ENCODE assay signal across 8 cellular contexts in genomic region chr22:38172489-38173155, GRCh38. TPM values are rescaled to one million over a fixed set of nuclear protein-coding genes. Genes with fewer than 3 reads are reported as not detected.
DNase-seq lines count a peak whose midpoint lies in the region; ATAC-seq, FAIRE-seq and TF ChIP-seq lines count a peak whose summit lies in the region.

No MANE protein-coding gene starts in this region.

- H3K9me3 ChIP-seq in kidney (ENCODE audit: control insufficient read depth in 1 of 2, low read length in 2 of 2) (no peaks in the 10 kb centered on the region), neural progenitor cell (ENCODE audit: low read depth) (no peaks in the 10 kb centered on the region)

- H3K36me3 ChIP-seq in kidney (ENCODE audit: control insufficient read depth in 1 of 2, insufficient read depth in 2 of 2, low read length in 2 of 2), result peaks cover 0 to 4% of the 10 kb centered on the region in 2 donors
- no peaks in the 10 kb centered on the region for H3K36me3 ChIP-seq in neural progenitor cell

- H3K4me1 ChIP-seq in kidney (ENCODE audit: control insufficient read depth in 1 of 2, insufficient read depth in 1 of 2, low read depth in 1 of 2, low read length in 2 of 2) (peaks cover 0 to 17% of the 10 kb centered on the region in 2 donors), neural progenitor cell (peaks cover 2% of the 10 kb centered on the region)

- H3K4me3 ChIP-seq in kidney (ENCODE audit: low read length in 2 of 2) (no peak overlapping the region), neural progenitor cell (no peak overlapping the region)

- peak in 1 of 2 donors; percentile 42 for ATAC-seq in activated naive CD4-positive, alpha-beta T cell treated with anti-CD3 and anti-CD28 coated beads, Interleukin-2, amount 50 U/mL, for 72 hours

- no peaks in the 10 kb centered on the region for H3K9me3 Mint-ChIP-seq in activated naive CD4-positive, alpha-beta T cell treated with anti-CD3 and anti-CD28 coated beads, Interleukin-2, amount 50 U/mL, for 72 hours
- no peaks in the 10 kb centered on the region for H3K9me3 Mint-ChIP-seq in neural progenitor cell

- H4K20me1 ChIP-seq in neural progenitor cell (ENCODE audit: low read depth), result no peaks in the 10 kb centered on the region

- H3K27ac ChIP-seq in kidney (ENCODE audit: low read depth in 2 of 2, low read length in 2 of 2) (peak overlapping the region in 1 of 2 donors; percentile 67), neural progenitor cell (no peak overlapping the region)

- peak overlapping the region; percentile 58 to 77 for H3K27ac Mint-ChIP-seq in activated naive CD4-positive, alpha-beta T cell treated with anti-CD3 and anti-CD28 coated beads, Interleukin-2, amount 50 U/mL, for 72 hours
- no peak overlapping the region for H3K27ac Mint-ChIP-seq in neural progenitor cell

- DNase-seq in NCI-H2029 treated with DMSO at 0.1 percent for 48 hours (lab: John Stamatoyannopoulos, UW) (peak; percentile 81), kidney (peak; percentile 84), superior temporal gyrus (ENCODE audit: extremely low spot score) (peak; percentile 67), neural progenitor cell (ENCODE audit: low spot score) (no peak), NCI-H1436 (lab: John Stamatoyannopoulos, UW) (no peak), GOT3 (lab: John Stamatoyannopoulos, UW) (no peak)
- peak in 1 of 2 donors; percentile 64 for DNase-seq in activated naive CD4-positive, alpha-beta T cell treated with anti-CD3 and anti-CD28 coated beads, Interleukin-2, amount 50 U/mL, for 72 hours (ENCODE audit: low spot score in 2 of 2)
- no peak for DNase-seq in activated CD4-positive, CD25-positive, alpha-beta regulatory T cell (lab: John Stamatoyannopoulos, UW)

- no peak overlapping the region for H2AFZ ChIP-seq in neural progenitor cell (replicated peaks)

- H3F3A ChIP-seq in neural progenitor cell (ENCODE audit: low read depth), result peaks cover 2% of the 10 kb centered on the region

- no peak for FAIRE-seq in kidney (lab: Jason Lieb, UNC)

- no peak overlapping the region for H3K4me2 ChIP-seq in neural progenitor cell

- intact Hi-C loops in kidney (cut with DNase I), result no loop called here

- peaks cover 9% of the 10 kb centered on the region for H3K27me3 Mint-ChIP-seq in neural progenitor cell (ENCODE audit: insufficient read depth, low read depth)

- H3K4me3 Mint-ChIP-seq in neural progenitor cell, result no peak overlapping the region

- peaks cover 38% of the 10 kb centered on the region for H3K4me1 Mint-ChIP-seq in neural progenitor cell

- no peak for TF ChIP-seq CTCF in kidney (IDR thresholded peaks at IDR 0.05; ENCODE audit: borderline replicate concordance, extremely low read depth, insufficient read depth)
- TF ChIP-seq CTCF in neural progenitor cell (IDR thresholded peaks at IDR 0.05), result no peak

- H3K27me3 ChIP-seq in neural progenitor cell, result no peaks in the 10 kb centered on the region

- no peak overlapping the region for H3K9ac ChIP-seq in kidney (ENCODE audit: low read length in 2 of 2)
- H3K9ac ChIP-seq in neural progenitor cell, result no peak overlapping the region

- H3K36me3 Mint-ChIP-seq in activated naive CD4-positive, alpha-beta T cell treated with anti-CD3 and anti-CD28 coated beads, Interleukin-2, amount 50 U/mL, for 72 hours, result peaks cover 5 to 11% of the 10 kb centered on the region in 2 donors
- H3K36me3 Mint-ChIP-seq in neural progenitor cell, result peaks cover 2% of the 10 kb centered on the region

- no peaks in the 10 kb centered on the region for H3K79me2 ChIP-seq in neural progenitor cell (ENCODE audit: low read depth)

RNA-seq across cellular contexts. Expression of gene PLA2G6, which starts 9.0 kb away (rescaled TPM):
- total RNA-seq in activated naive CD4-positive, alpha-beta T cell treated with anti-CD3 and anti-CD28 coated beads, Interleukin-2, amount 50 U/mL, for 72 hours, result 10 to 100 TPM; 74.3 to 75.7 TPM
- total RNA-seq in kidney (61.6 TPM), neural progenitor cell (ENCODE audit: low replicate concordance) (20.1 and 29.4 TPM in 2 replicates)
- polyA plus RNA-seq in kidney (ENCODE audit: insufficient read depth, low read depth, low replicate concordance), result 26.6 TPM

RNA-seq across cellular contexts. Expression of gene MAFF, which starts 29.2 kb away (rescaled TPM):
- total RNA-seq in activated naive CD4-positive, alpha-beta T cell treated with anti-CD3 and anti-CD28 coated beads, Interleukin-2, amount 50 U/mL, for 72 hours, result 10 to 100 TPM; 12.4 to 21.2 TPM
- total RNA-seq in kidney (23.4 TPM), neural progenitor cell (ENCODE audit: low replicate concordance) (0.90 and 4.2 TPM in 2 replicates)
- polyA plus RNA-seq in kidney (ENCODE audit: insufficient read depth, low read depth, low replicate concordance), result 2.2 TPM

Comparison
In these comparisons a context has a peak if more than half of its experiments do, and no peak if none do; other contexts are left out.
1. DNase-seq: peak in NCI-H2029 treated with DMSO at 0.1 percent for 48 hours (single experiment), kidney (single experiment) and superior temporal gyrus (single experiment); none in activated CD4-positive, CD25-positive, alpha-beta regulatory T cell (0 of 4), neural progenitor cell (single experiment), NCI-H1436 (single experiment) and GOT3 (single experiment).